Comparison of ENCODE assay signal across 13 cellular contexts in the genomic region with DNA sequence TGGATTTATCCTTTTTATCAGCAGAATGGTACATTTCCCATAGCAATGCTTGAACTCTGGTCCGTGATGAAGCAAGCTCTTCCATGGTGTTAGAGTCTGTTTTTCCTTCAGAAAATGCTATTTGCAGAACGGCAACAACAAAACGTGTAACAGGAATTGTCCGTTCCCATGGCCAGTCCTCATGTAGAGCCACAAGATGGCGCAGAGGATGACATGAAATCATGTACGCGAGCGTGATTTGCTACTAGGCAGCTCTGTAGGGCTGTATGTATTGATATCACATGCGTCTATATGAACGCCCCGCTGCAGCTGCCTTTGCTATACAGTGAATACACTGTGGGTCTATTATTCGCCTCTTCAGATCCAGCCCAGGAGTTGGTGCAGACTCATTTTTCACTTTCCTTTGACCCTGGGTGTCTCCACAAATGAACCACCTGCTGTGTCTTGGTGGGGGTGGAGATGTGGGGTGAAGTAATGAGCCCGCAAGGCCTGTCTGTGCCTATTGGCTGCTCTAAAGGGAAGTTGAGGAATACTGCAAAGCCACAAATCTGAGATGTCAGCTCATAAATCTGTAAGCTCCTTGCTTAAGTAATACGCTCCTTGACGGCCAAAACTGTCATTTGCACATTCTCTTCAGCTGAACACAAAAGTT.
DNase-seq lines count a peak whose midpoint lies in the region; ATAC-seq, FAIRE-seq and TF ChIP-seq lines count a peak whose summit lies in the region.
"Had no signal": no experiment of that assay in that cellular context is flagged by ENCODE, and none has a peak within 500 bp of the region (broad histone marks: within the 10 kb centered on the region; RNA-seq: fewer than 3 reads in every experiment).

No MANE protein-coding gene starts in this region.

- no peak overlapping the region for H2AFZ ChIP-seq in astrocyte (ENCODE audit: low read depth, low read length)

- H3K27ac ChIP-seq in breast epithelium (no peak overlapping the region), astrocyte (ENCODE audit: low read depth, low read length) (no peak overlapping the region)

- H3K27ac Mint-ChIP-seq in MCF 10A (ENCODE audit: low read depth, unreplicated experiment) (no peak overlapping the region), astrocyte (ENCODE audit: unreplicated experiment) (no peak overlapping the region)
- H3K27ac Mint-ChIP-seq: B cell had no signal

- H3K27me3 ChIP-seq in breast epithelium, result no peaks in the 10 kb centered on the region
- H3K27me3 ChIP-seq in astrocyte (ENCODE audit: insufficient read depth, low read length), result peaks cover 3% of the 10 kb centered on the region

- ATAC-seq in GM21619 (IDR thresholded peaks at IDR 0.05; ENCODE audit: unreplicated experiment), result no peak
- ATAC-seq: mucosa of descending colon had no signal

- intact Hi-C loops in MCF 10A (cut with micrococcal nuclease), result loop anchor here (1.0 to 5.0 kb wide), 2 partner anchors 487 to 936 kb away; no protein-coding TSS in a partner anchor
- intact Hi-C loops in breast epithelium (cut with DNase I; ENCODE audit: low total_unique reads), result no loop called here

- POLR2A ChIA-PET in MCF 10A (lab: Yijun Ruan, JAX), result no interaction called here

- H3K4me1 Mint-ChIP-seq in MCF 10A (ENCODE audit: insufficient read depth, unreplicated experiment), result peaks cover 9% of the 10 kb centered on the region
- H3K4me1 Mint-ChIP-seq in astrocyte (ENCODE audit: low read depth, unreplicated experiment), result peaks cover 2% of the 10 kb centered on the region
- H3K4me1 Mint-ChIP-seq: B cell; central memory CD8-positive, alpha-beta T cell had no signal

- H3K9me3 Mint-ChIP-seq in MCF 10A (ENCODE audit: unreplicated experiment) (no peaks in the 10 kb centered on the region), astrocyte (ENCODE audit: unreplicated experiment) (peaks cover 2% of the 10 kb centered on the region)

- CTCF ChIA-PET in MCF 10A (lab: Yijun Ruan, JAX), result interaction anchor here (0.6 to 1.4 kb wide), 4 partner anchors 10 to 721 kb away, joined by 3 to 4 read pairs (median 3); no protein-coding TSS in a partner anchor

- DNase-seq in MCF 10A (ENCODE audit: unreplicated experiment) (peak; percentile 57), breast epithelium (ENCODE audit: low spot score in 2 of 2) (no peak), NCI-H2227 treated with DMSO at 0.1 percent for 48 hours (lab: John Stamatoyannopoulos, UW) (peak; percentile 68), astrocyte (ENCODE audit: low read depth) (peak; percentile 18), urothelium cell line (ENCODE audit: low spot score) (peak; percentile 19), kidney glomerular epithelial cell (lab: John Stamatoyannopoulos, UW) (no peak)
- no peak for DNase-seq in stimulated activated CD4-positive, alpha-beta T cell treated with anti-CD3 and anti-CD28 coated beads, Interleukin-4, amount 100 ng/mL, for 24 hours
- DNase-seq: mucosa of descending colon; stimulated activated CD4-positive, alpha-beta T cell treated with anti-CD3 and anti-CD28 coated beads, Interleukin-12 subunit alpha, Interleukin-12 subunit beta, amount 100 ng/mL, for 4 hours; stimulated activated naive CD4-positive, alpha-beta T cell treated with Interleukin-2 at 50 U/mL for 16 hours had no signal

- H3K36me3 ChIP-seq in breast epithelium, result no peaks in the 10 kb centered on the region
- H3K36me3 ChIP-seq in astrocyte (ENCODE audit: insufficient read depth, low read length), result no peaks in the 10 kb centered on the region

- TF ChIP-seq POLR2A in breast epithelium (IDR thresholded peaks at IDR 0.05), result no peak

- FAIRE-seq in astrocyte (lab: Jason Lieb, UNC) (no peak), urothelium cell line (lab: Jason Lieb, UNC) (no peak)

- BruUV-seq in MCF 10A (replicated peaks; lab: Mats Ljungman, UMichigan), result no TSS peak

- H3K9ac ChIP-seq in astrocyte (ENCODE audit: low read length), result no peak overlapping the region

- H3K4me3 Mint-ChIP-seq in MCF 10A (ENCODE audit: unreplicated experiment) (no peak overlapping the region), astrocyte (ENCODE audit: unreplicated experiment) (no peak overlapping the region)
- H3K4me3 Mint-ChIP-seq: B cell; central memory CD8-positive, alpha-beta T cell had no signal

- H3K4me3 ChIP-seq in breast epithelium, result no peak overlapping the region
- H3K4me3 ChIP-seq in astrocyte (ENCODE audit: insufficient read depth, low read depth, low read length), result no peak overlapping the region
- H3K4me3 ChIP-seq: mucosa of descending colon had no signal

- H3K9me3 ChIP-seq in breast epithelium (no peaks in the 10 kb centered on the region), astrocyte (ENCODE audit: insufficient read depth, low read depth, low read length) (no peaks in the 10 kb centered on the region)
- H3K9me3 ChIP-seq: mucosa of descending colon had no signal

- H3K4me1 ChIP-seq in breast epithelium (no peaks in the 10 kb centered on the region), astrocyte (ENCODE audit: insufficient read depth, low read length) (peaks cover 5% of the 10 kb centered on the region)

- peaks cover 35% of the 10 kb centered on the region for H3K27me3 Mint-ChIP-seq in MCF 10A (ENCODE audit: insufficient read depth, unreplicated experiment)
- peaks cover 5% of the 10 kb centered on the region for H3K27me3 Mint-ChIP-seq in astrocyte (ENCODE audit: low read depth, unreplicated experiment)

- H4K20me1 ChIP-seq in astrocyte (ENCODE audit: insufficient read depth, low read length), result peaks cover 3% of the 10 kb centered on the region

- H3K4me2 ChIP-seq in astrocyte (ENCODE audit: low read length), result no peak overlapping the region

- TF ChIP-seq CTCF in MCF 10A (IDR thresholded peaks at IDR 0.05; ENCODE audit: unreplicated experiment) (peak; percentile 30), breast epithelium (IDR thresholded peaks at IDR 0.05) (no peak), astrocyte (IDR thresholded peaks at IDR 0.05; ENCODE audit: insufficient read depth, low read depth, low read length) (no peak)

- H3K36me3 Mint-ChIP-seq in MCF 10A (ENCODE audit: insufficient read depth, unreplicated experiment) (no peaks in the 10 kb centered on the region), astrocyte (ENCODE audit: low read depth, unreplicated experiment) (peaks cover 2% of the 10 kb centered on the region)

- no peaks in the 10 kb centered on the region for H3K79me2 ChIP-seq in astrocyte (ENCODE audit: insufficient read depth, low read length)

Comparison
In these comparisons a context has a peak if more than half of its experiments do, and no peak if none do; other contexts are left out.
1. DNase-seq: peak in MCF 10A (single experiment), NCI-H2227 treated with DMSO at 0.1 percent for 48 hours (single experiment), astrocyte (single experiment) and urothelium cell line (single experiment); none in breast epithelium (0 of 2), stimulated activated CD4-positive, alpha-beta T cell treated with anti-CD3 and anti-CD28 coated beads, Interleukin-4, amount 100 ng/mL, for 24 hours (single experiment) and kidney glomerular epithelial cell (single experiment).